8 cellular contexts compared by ENCODE assay signal in genomic region chr16:31071861-31072260, GRCh38. TPM values are rescaled to one million over a fixed set of nuclear protein-coding genes. Genes with fewer than 3 reads are reported as not detected.
DNase-seq lines count a peak whose midpoint lies in the region; ATAC-seq and TF ChIP-seq lines count a peak whose summit lies in the region.

No MANE protein-coding gene starts in this region.

- peaks cover 7% of the 10 kb centered on the region for H3K36me3 Mint-ChIP-seq in GM23338 (ENCODE audit: low read depth)
- peaks cover 22% of the 10 kb centered on the region for H3K36me3 Mint-ChIP-seq in activated CD4-positive, alpha-beta memory T cell treated with anti-CD3 and anti-CD28 coated beads, Interleukin-2, amount 10 ng/mL, durations not matched to agents 7 days and 5 days (ENCODE audit: low read depth)
- peaks cover 0 to 3% (median 0%) of the 10 kb centered on the region in 3 donors for H3K36me3 Mint-ChIP-seq in immature natural killer cell

- H3K27me3 Mint-ChIP-seq in GM23338 (ENCODE audit: insufficient read depth, low read depth, poor library complexity), result peaks cover 6% of the 10 kb centered on the region
- H3K27me3 Mint-ChIP-seq in activated CD4-positive, alpha-beta memory T cell treated with anti-CD3 and anti-CD28 coated beads, Interleukin-2, amount 10 ng/mL, durations not matched to agents 7 days and 5 days, result no peaks in the 10 kb centered on the region
- H3K27me3 Mint-ChIP-seq in immature natural killer cell (ENCODE audit: low read depth in 3 of 3), result peaks cover 2 to 18% (median 17%) of the 10 kb centered on the region in 3 donors

- H3K4me3 Mint-ChIP-seq in GM23338 (peak overlapping the region; percentile 99), immature natural killer cell (peak overlapping the region; percentile 94 to 96 (median 95))
- peak overlapping the region; percentile 97 for H3K4me3 Mint-ChIP-seq in activated CD4-positive, alpha-beta memory T cell treated with anti-CD3 and anti-CD28 coated beads, Interleukin-2, amount 10 ng/mL, durations not matched to agents 7 days and 5 days

- DNase-seq in GM23338 (ENCODE audit: low spot score), result no peak
- DNase-seq in activated CD4-positive, alpha-beta memory T cell treated with anti-CD3 and anti-CD28 coated beads, Interleukin-2, amount 10 ng/mL, durations not matched to agents 7 days and 5 days, result no peak
- DNase-seq in immature natural killer cell, result no peak
- DNase-seq in aorta, result no peak
- DNase-seq in activated CD4-positive, CD25-positive, alpha-beta regulatory T cell (lab: John Stamatoyannopoulos, UW), result no peak
- DNase-seq in prostate gland (ENCODE audit: low spot score), result no peak
- DNase-seq in SW480 (ENCODE audit: low spot score), result no peak

- H3K9me2 ChIP-seq in GM23338 (ENCODE audit: insufficient read depth), result no peaks in the 10 kb centered on the region

- CTCF ChIA-PET in activated CD4-positive, alpha-beta memory T cell treated with anti-CD3 and anti-CD28 coated beads, Interleukin-2, amount 10 ng/mL, durations not matched to agents 7 days and 5 days (lab: Charles Lee), result interaction anchor here (2.3 to 2.7 kb wide), 2 partner anchors 70 to 88 kb away, joined by 8 to 11 read pairs; no protein-coding TSS in a partner anchor

- H3F3A ChIP-seq in GM23338 (replicated peaks; ENCODE audit: low read depth), result no peaks in the 10 kb centered on the region

- ATAC-seq in GM23338 (no peak), aorta (ENCODE audit: low FRiP score) (no peak)

- H3K9me3 Mint-ChIP-seq in GM23338 (no peaks in the 10 kb centered on the region; the same call in 2 of the 3 replicates), immature natural killer cell (no peaks in the 10 kb centered on the region)
- H3K9me3 Mint-ChIP-seq in activated CD4-positive, alpha-beta memory T cell treated with anti-CD3 and anti-CD28 coated beads, Interleukin-2, amount 10 ng/mL, durations not matched to agents 7 days and 5 days, result no peaks in the 10 kb centered on the region

- H3K27ac Mint-ChIP-seq in GM23338 (no peak overlapping the region), immature natural killer cell (peak overlapping the region; percentile 85 to 95 (median 90))
- H3K27ac Mint-ChIP-seq in activated CD4-positive, alpha-beta memory T cell treated with anti-CD3 and anti-CD28 coated beads, Interleukin-2, amount 10 ng/mL, durations not matched to agents 7 days and 5 days, result peak overlapping the region; percentile 94

- TF ChIP-seq CTCF in GM23338 (conservative IDR thresholded peaks at IDR 0.05; ENCODE audit: low read depth in 2 of 2) (no peak), prostate gland (IDR thresholded peaks at IDR 0.05) (no peak)

- H2AFZ ChIP-seq in ACC112 (ENCODE audit: low read length, unreplicated experiment) (no peak overlapping the region), GM23338 (no peak overlapping the region)

- H3K4me1 Mint-ChIP-seq in GM23338 (peaks cover 19% of the 10 kb centered on the region), immature natural killer cell (peaks cover 45 to 60% of the 10 kb centered on the region in 2 donors)
- H3K4me1 Mint-ChIP-seq in activated CD4-positive, alpha-beta memory T cell treated with anti-CD3 and anti-CD28 coated beads, Interleukin-2, amount 10 ng/mL, durations not matched to agents 7 days and 5 days, result peaks cover 37% of the 10 kb centered on the region

- no peaks in the 10 kb centered on the region for H3K9me3 ChIP-seq in aorta (ENCODE audit: control insufficient read depth, low read length)
- H3K9me3 ChIP-seq in prostate gland, result no peaks in the 10 kb centered on the region

- H3K27me3 ChIP-seq in ACC112 (ENCODE audit: insufficient read depth, low read length) (no peaks in the 10 kb centered on the region), GM23338 (ENCODE audit: insufficient read depth) (no peaks in the 10 kb centered on the region), aorta (ENCODE audit: control insufficient read depth in 1 of 2, insufficient read depth in 2 of 2, low read length in 1 of 2) (no peaks in the 10 kb centered on the region), prostate gland (replicated peaks; ENCODE audit: insufficient read depth) (no peaks in the 10 kb centered on the region)

- H3K4me2 ChIP-seq in GM23338, result peak overlapping the region; percentile 84

- H3K27ac ChIP-seq in ACC112 (ENCODE audit: low read depth, low read length) (peak overlapping the region; percentile 84), GM23338 (ENCODE audit: low read depth) (no peak overlapping the region), aorta (ENCODE audit: low read depth in 1 of 2, low read length in 2 of 2) (no peak overlapping the region), prostate gland (no peak overlapping the region)

- intact Hi-C loops in aorta (cut with DNase I) (loop anchor here (2.0 to 10.0 kb wide), 6 partner anchors 37 to 390 kb away; partner anchors contain the start of genes HSD3B7 (in 1 of the 2), SETD1A (in 1 of the 2) and STX4 (in 1 of the 2)), prostate gland (cut with DNase I) (loop anchor here (5.0 kb wide), 1 partner anchor 40 kb away; the partner anchor contains the start of gene STX4)

- H3K79me2 ChIP-seq in ACC112 (ENCODE audit: control insufficient read depth, insufficient read depth, low read length, unreplicated experiment) (peaks cover 67% of the 10 kb centered on the region), GM23338 (replicated peaks; ENCODE audit: insufficient read depth) (peaks cover 77% of the 10 kb centered on the region)

- H3K4me3 ChIP-seq in ACC112 (ENCODE audit: low read depth, low read length) (peak overlapping the region; percentile 83), GM23338 (peak overlapping the region; percentile 90), aorta (ENCODE audit: low read length in 2 of 2) (no peak overlapping the region), prostate gland (no peak overlapping the region)

- H3K4me1 ChIP-seq in ACC112 (ENCODE audit: control insufficient read depth, insufficient read depth, low read length, unreplicated experiment), result peaks cover 19% of the 10 kb centered on the region
- peaks cover 14% of the 10 kb centered on the region for H3K4me1 ChIP-seq in GM23338 (ENCODE audit: insufficient read depth)
- peaks cover 0 to 3% of the 10 kb centered on the region in 2 donors for H3K4me1 ChIP-seq in aorta (ENCODE audit: control insufficient read depth in 1 of 2, insufficient read depth in 2 of 2, low read length in 2 of 2)
- peaks cover 10% of the 10 kb centered on the region for H3K4me1 ChIP-seq in prostate gland (replicated peaks)

- WGBS in aorta, 2 donors, result 31 to 37% methylated on average over 4 of the region's 4 CpGs
- WGBS in prostate gland, result 26% methylated on average over 4 of the region's 4 CpGs

- POLR2A ChIA-PET in activated CD4-positive, alpha-beta memory T cell treated with anti-CD3 and anti-CD28 coated beads, Interleukin-2, amount 10 ng/mL, durations not matched to agents 7 days and 5 days (lab: Charles Lee), result interaction anchor here (1.1 to 3.5 kb wide), 4 partner anchors 38 to 386 kb away, joined by 3 to 29 read pairs (median 7); partner anchors contain the start of gene STX4

- H3K36me3 ChIP-seq in ACC112 (ENCODE audit: insufficient read depth, low read length), result peaks cover 5% of the 10 kb centered on the region; the same call in 1 of the 2 replicates
- H3K36me3 ChIP-seq in GM23338 (ENCODE audit: insufficient read depth), result no peaks in the 10 kb centered on the region; the same call in 1 of the 2 replicates
- no peaks in the 10 kb centered on the region for H3K36me3 ChIP-seq in aorta (ENCODE audit: control insufficient read depth in 1 of 2, insufficient read depth in 2 of 2, low read length in 1 of 2)
- H3K36me3 ChIP-seq in prostate gland, result peaks cover 5 to 6% of the 10 kb centered on the region in 2 donors

- no peak for TF ChIP-seq POLR2A in prostate gland (IDR thresholded peaks at IDR 0.05)

- no peaks in the 10 kb centered on the region; the same call in 1 of the 2 replicates for H4K20me1 ChIP-seq in GM23338 (replicated peaks; ENCODE audit: insufficient read depth)

RNA-seq across cellular contexts. Expression of gene ZNF668, which starts 2.2 kb away (rescaled TPM):
- total RNA-seq in GM23338 (2014; rRNA removed; shearing (Covaris generic)), result 13.1 and 20.6 TPM in 2 replicates
- polyA plus RNA-seq in GM23338 (2016; fragmentation: Nextera tagmentation; extraction: Ambion mirVana) (6.2 and 6.5 TPM in 2 replicates), immature natural killer cell (10 to 100 TPM in 2 of 3 donors, 1 to 10 TPM in 1; 6.8 to 17.2 (median 10.1) TPM), aorta (1 to 10 TPM; 6.0 to 6.6 TPM)
- total RNA-seq in activated CD4-positive, alpha-beta memory T cell treated with anti-CD3 and anti-CD28 coated beads, Interleukin-2, amount 10 ng/mL, durations not matched to agents 7 days and 5 days, result 10 to 100 TPM; 13.9 to 17.4 TPM
- total RNA-seq in aorta (10 to 100 TPM in 1 of 2 donors, 1 to 10 TPM in 1; 7.4 to 10.3 TPM), prostate gland (10 to 100 TPM; 15.6 to 21.4 TPM)

RNA-seq across cellular contexts. Expression of gene ZNF646, which starts 2.4 kb away (rescaled TPM):
- total RNA-seq in GM23338 (2014; rRNA removed; shearing (Covaris generic)), result 19.3 and 29.3 TPM in 2 replicates
- polyA plus RNA-seq in GM23338 (2016; fragmentation: Nextera tagmentation; extraction: Ambion mirVana), result 5.3 and 6.3 TPM in 2 replicates
- total RNA-seq in activated CD4-positive, alpha-beta memory T cell treated with anti-CD3 and anti-CD28 coated beads, Interleukin-2, amount 10 ng/mL, durations not matched to agents 7 days and 5 days, result 10 to 100 TPM; 31.9 to 32.1 TPM
- 10 to 100 TPM in 1 of 3 donors, 1 to 10 TPM in 1, under 1 TPM in 1; 0.93 to 11.5 (median 2.5) TPM for polyA plus RNA-seq in immature natural killer cell
- 10 to 100 TPM; 12.6 to 15.0 TPM for total RNA-seq in aorta
- polyA plus RNA-seq in aorta, result 1 to 10 TPM; 1.6 to 4.7 TPM
- 10 to 100 TPM; 26.3 to 33.7 TPM for total RNA-seq in prostate gland

RNA-seq across cellular contexts. Expression of gene PRSS53, which starts 16.9 kb away (rescaled TPM):
- 1.6 and 2.7 TPM in 2 replicates for total RNA-seq in GM23338 (2014; rRNA removed; shearing (Covaris generic))
- polyA plus RNA-seq in GM23338 (2016; fragmentation: Nextera tagmentation; extraction: Ambion mirVana) (0.16 and 0.36 TPM in 2 replicates), immature natural killer cell (1 to 10 TPM in 1 of 3 donors, under 1 TPM in 2; 0.27 to 1.4 (median 0.63) TPM), aorta (10 to 100 TPM in 1 of 2 donors, 1 to 10 TPM in 1; 3.6 to 12.9 TPM)
- 1 to 10 TPM; 4.7 to 4.9 TPM for total RNA-seq in activated CD4-positive, alpha-beta memory T cell treated with anti-CD3 and anti-CD28 coated beads, Interleukin-2, amount 10 ng/mL, durations not matched to agents 7 days and 5 days
- total RNA-seq in aorta (1 to 10 TPM; 2.4 to 6.0 TPM), prostate gland (1 to 10 TPM; 2.5 TPM)

RNA-seq across cellular contexts. Expression of gene VKORC1, which starts 22.7 kb away (rescaled TPM):
- total RNA-seq in GM23338 (2014; rRNA removed; shearing (Covaris generic)), result 100 and 106 TPM in 2 replicates
- polyA plus RNA-seq in GM23338 (2016; fragmentation: Nextera tagmentation; extraction: Ambion mirVana) (89.6 and 96.5 TPM in 2 replicates), immature natural killer cell (100 to 1,000 TPM; 114 to 164 (median 116) TPM), aorta (100 to 1,000 TPM; 143 to 206 TPM)
- total RNA-seq in activated CD4-positive, alpha-beta memory T cell treated with anti-CD3 and anti-CD28 coated beads, Interleukin-2, amount 10 ng/mL, durations not matched to agents 7 days and 5 days, result 10 to 100 TPM; 66.0 to 66.1 TPM
- total RNA-seq in aorta (100 to 1,000 TPM in 1 of 2 donors, 10 to 100 TPM in 1; 75.7 to 109 TPM), prostate gland (100 to 1,000 TPM; 106 to 175 TPM)

RNA-seq across cellular contexts. Expression of gene BCKDK, which starts 36.3 kb away (rescaled TPM):
- total RNA-seq in GM23338 (2014; rRNA removed; shearing (Covaris generic)), result 58.9 and 71.2 TPM in 2 replicates
- 35.9 and 36.1 TPM in 2 replicates for polyA plus RNA-seq in GM23338 (2016; fragmentation: Nextera tagmentation; extraction: Ambion mirVana)
- total RNA-seq in activated CD4-positive, alpha-beta memory T cell treated with anti-CD3 and anti-CD28 coated beads, Interleukin-2, amount 10 ng/mL, durations not matched to agents 7 days and 5 days, result 10 to 100 TPM; 32.9 to 34.4 TPM
- 10 to 100 TPM; 21.4 to 50.3 (median 30.1) TPM for polyA plus RNA-seq in immature natural killer cell
- total RNA-seq in aorta, result 10 to 100 TPM; 28.6 to 37.2 TPM
- polyA plus RNA-seq in aorta, result 10 to 100 TPM; 16.7 to 32.0 TPM
- 10 to 100 TPM; 78.5 to 80.6 TPM for total RNA-seq in prostate gland

Comparison
In these comparisons a context has a peak if more than half of its experiments do, and no peak if none do; other contexts are left out.
1. H3K4me3 ChIP-seq: peak in ACC112 (single experiment) and GM23338 (single experiment); none in aorta (0 of 2) and prostate gland (0 of 2).
2. Peak in every context shown above with its lines, with median percentiles within 50 percentile points of each other: H3K4me3 Mint-ChIP-seq.